In the genomic region with DNA sequence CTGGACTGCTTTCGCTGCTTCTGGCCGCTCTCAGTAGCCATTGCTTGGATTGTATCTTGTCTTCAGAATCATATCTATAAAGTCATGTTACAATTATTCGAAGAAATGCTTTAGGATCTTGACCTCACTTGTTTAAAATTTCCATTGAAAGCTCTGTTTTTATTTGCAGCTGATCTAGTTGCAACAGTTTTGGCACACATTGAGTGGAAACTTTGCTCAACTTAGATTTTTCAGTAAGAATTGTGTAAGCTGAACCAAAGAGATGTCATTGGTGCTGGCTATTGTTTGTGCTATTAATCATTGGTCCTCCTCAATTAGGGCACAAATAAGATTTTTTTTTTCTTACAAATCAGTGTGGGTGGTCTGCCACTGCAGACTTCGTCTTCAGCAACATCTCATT, we compare ENCODE assay signal across 21 cellular contexts.
"Had no signal": no experiment of that assay in that cellular context is flagged by ENCODE, and none has a peak within 500 bp of the region (broad histone marks: within the 10 kb centered on the region; RNA-seq: fewer than 3 reads in every experiment).

No MANE protein-coding gene starts in this region.

- ATAC-seq: activated CD8-positive, alpha-beta memory T cell treated with anti-CD3 and anti-CD28 coated beads, Interleukin-2, amount 10 ng/mL, durations not matched to agents 7 days and 5 days; activated T-helper 17 cell treated with anti-CD3 and anti-CD28 coated beads, Interleukin-2, amount 50 U/mL, for 72 hours; foreskin keratinocyte; left cardiac atrium; natural killer cell; sciatic nerve; stimulated activated memory B cell treated with anti-CD40 and anti-IgM and Interleukin-4, amounts not matched to agents 10 μg/mL and 1 μg/mL and 100 μg/mL, for 72 hours; upper lobe of right lung had no signal

- FAIRE-seq: islet of Langerhans, pancreas had no signal

- H3K4me3 ChIP-seq: ascending aorta, hepatocyte, pancreas, upper lobe of right lung had no signal

- DNase-seq: activated B cell treated with CpG ODN at 0.5 μM for 24 hours; activated CD4-positive, alpha-beta memory T cell treated with anti-CD3 and anti-CD28 coated beads for 36 hours; activated CD4-positive, alpha-beta T cell treated with anti-CD3 and anti-CD28 coated beads for 4 hours; activated CD8-positive, alpha-beta memory T cell treated with anti-CD3 and anti-CD28 coated beads, Interleukin-2, amount 10 ng/mL, durations not matched to agents 7 days and 5 days; activated naive CD4-positive, alpha-beta T cell; effector memory CD4-positive, alpha-beta T cell; foreskin keratinocyte; left cardiac atrium; natural killer cell; pancreas; stimulated activated CD4-positive, alpha-beta T cell treated with anti-CD3 and anti-CD28 coated beads, Interleukin-4, amount 100 ng/mL, for 24 hours; T-helper 1 cell; T-helper 9 cell; upper lobe of right lung had no signal

- H3K36me3 ChIP-seq: ascending aorta, neutrophil, pancreas, upper lobe of right lung had no signal

- H3K9me3 ChIP-seq: ascending aorta, neutrophil, pancreas, upper lobe of right lung had no signal

- H3K27ac ChIP-seq: ascending aorta, foreskin keratinocyte, hepatocyte, neutrophil, pancreas, upper lobe of right lung had no signal

- H3K4me1 ChIP-seq: ascending aorta, foreskin keratinocyte, pancreas, upper lobe of right lung had no signal

- H3K4me2 ChIP-seq: hepatocyte had no signal

- H3K27me3 ChIP-seq: ascending aorta, foreskin keratinocyte, hepatocyte, neutrophil, pancreas, upper lobe of right lung had no signal

- H2AFZ ChIP-seq: hepatocyte had no signal
